In the genomic region with DNA sequence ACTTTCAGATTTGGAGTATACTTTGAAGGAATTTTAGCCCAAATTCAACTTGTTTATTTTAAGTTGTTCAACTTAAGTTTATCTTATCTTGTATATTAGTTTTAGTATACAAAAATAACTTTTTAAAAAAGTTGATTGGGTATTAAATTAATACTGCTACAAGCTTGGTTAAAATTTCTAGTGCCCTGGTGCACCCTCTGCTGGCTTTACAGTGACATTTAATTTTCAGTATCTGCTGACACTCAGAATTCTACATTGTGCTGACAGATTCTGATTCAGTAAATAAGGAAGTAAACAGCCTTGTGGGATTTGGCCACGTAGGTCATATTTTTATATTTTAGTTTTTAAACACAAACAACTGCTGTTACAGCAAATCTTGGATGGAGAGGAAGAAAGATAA, we compare ENCODE assay signal across 8 cellular contexts. TPM values are rescaled to one million over a fixed set of nuclear protein-coding genes. Genes with fewer than 3 reads are reported as not detected.
DNase-seq lines count a peak whose midpoint lies in the region; ATAC-seq and TF ChIP-seq lines count a peak whose summit lies in the region.

No MANE protein-coding gene starts in this region.

- H3K27ac ChIP-seq in H9 (ENCODE audit: insufficient read length, low read depth, low read length) (no peak overlapping the region), suprapubic skin (no peak overlapping the region)

- no peak for TF ChIP-seq POLR2A in suprapubic skin (IDR thresholded peaks at IDR 0.05)

- no peaks in the 10 kb centered on the region for H3K79me1 ChIP-seq in H9 (ENCODE audit: insufficient read depth, low read depth, low read length, poor library complexity, severe bottlenecking)

- H3T11ph ChIP-seq in H9 (ENCODE audit: low read length), result no peak overlapping the region

- no peak overlapping the region for H2BK5ac ChIP-seq in H9 (ENCODE audit: insufficient read length, low read length)

- H3K36me3 Mint-ChIP-seq in H9 (ENCODE audit: insufficient read depth in 1 of 3, low read depth in 3 of 3), result peaks cover 7 to 16% (median 10%) of the 10 kb centered on the region in 3 experiments
- no peaks in the 10 kb centered on the region for H3K36me3 Mint-ChIP-seq in activated T-cell treated with anti-CD3 and anti-CD28 coated beads, Interleukin-2, amount 50 U/mL, for 24 hours (ENCODE audit: low read depth)

- H3K4me3 ChIP-seq in fibroblast of the aortic adventitia (ENCODE audit: low read depth, low read length) (no peak overlapping the region), suprapubic skin (no peak overlapping the region)

- H3K4me2 ChIP-seq in H9 (ENCODE audit: insufficient read depth, insufficient read length, low read length), result no peak overlapping the region

- no peak overlapping the region for H3K18ac ChIP-seq in H9 (ENCODE audit: insufficient read length, low read depth, low read length)

- no peaks in the 10 kb centered on the region for H3K4me1 ChIP-seq in H9 (ENCODE audit: insufficient read depth, low read length)
- peaks cover 23% of the 10 kb centered on the region for H3K4me1 ChIP-seq in suprapubic skin

- H3K9me3 ChIP-seq in H9 (ENCODE audit: control insufficient read depth, low read depth, low read length) (peaks cover 17% of the 10 kb centered on the region), suprapubic skin (no peaks in the 10 kb centered on the region)

- H3K27ac Mint-ChIP-seq in H9, result no peak overlapping the region
- H3K27ac Mint-ChIP-seq in activated T-cell treated with anti-CD3 and anti-CD28 coated beads, Interleukin-2, amount 50 U/mL, for 24 hours, result no peak overlapping the region

- peaks cover 13% of the 10 kb centered on the region for H3K27me3 Mint-ChIP-seq in H9 (ENCODE audit: low read depth)
- H3K27me3 Mint-ChIP-seq in activated T-cell treated with anti-CD3 and anti-CD28 coated beads, Interleukin-2, amount 50 U/mL, for 24 hours, result peaks cover 63% of the 10 kb centered on the region

- no peak overlapping the region for H3K9ac ChIP-seq in H9 (ENCODE audit: extremely low read depth, insufficient read length, low read length)

- H2AK5ac ChIP-seq in H9 (ENCODE audit: insufficient read length, low read length), result no peak overlapping the region

- no peak for TF ChIP-seq EP300 in suprapubic skin (IDR thresholded peaks at IDR 0.05)

- no peak overlapping the region for H4K91ac ChIP-seq in H9 (ENCODE audit: insufficient read length, low read depth, low read length)

- H4K20me1 ChIP-seq in H9 (ENCODE audit: control insufficient read depth, insufficient read depth, insufficient read length), result no peaks in the 10 kb centered on the region

- H3K56ac ChIP-seq in H9 (ENCODE audit: insufficient read length, low read depth, low read length), result no peak overlapping the region

- H2AFZ ChIP-seq in H9 (ENCODE audit: low read length), result no peak overlapping the region

- no peak overlapping the region for H2BK120ac ChIP-seq in H9 (ENCODE audit: low read depth, low read length, poor library complexity, severe bottlenecking)

- no peak overlapping the region for H2BK15ac ChIP-seq in H9 (ENCODE audit: low read depth, low read length)

- TF ChIP-seq CTCF in H9 (conservative IDR thresholded peaks at IDR 0.05) (peak; percentile 65), fibroblast of the aortic adventitia (IDR thresholded peaks at IDR 0.05; ENCODE audit: insufficient read depth, low read length) (peak; percentile 18), suprapubic skin (IDR thresholded peaks at IDR 0.05) (peak; percentile 37 to 39)

- WGBS in H9 (ENCODE audit: extremely low coverage, insufficient read length, low lambda C conversion rate), result no CpG with 5 or more reads among the region's 1 CpG
- WGBS in suprapubic skin, result 0% methylated on average over 1 of the region's 1 CpG

- H3K9me3 Mint-ChIP-seq in H9, result peaks cover 64 to 65% of the 10 kb centered on the region in 2 experiments
- H3K9me3 Mint-ChIP-seq in activated T-cell treated with anti-CD3 and anti-CD28 coated beads, Interleukin-2, amount 50 U/mL, for 24 hours, result peaks cover 3% of the 10 kb centered on the region

- H3K23me2 ChIP-seq in H9 (ENCODE audit: insufficient read length, low read depth, low read length, poor library complexity, severe bottlenecking), result peaks cover 6% of the 10 kb centered on the region

- H3K4ac ChIP-seq in H9 (ENCODE audit: low read depth, low read length), result no peak overlapping the region

- H3K27me3 ChIP-seq in H9 (ENCODE audit: insufficient read depth, low read length), result no peaks in the 10 kb centered on the region
- no peaks in the 10 kb centered on the region for H3K27me3 ChIP-seq in suprapubic skin

- no peaks in the 10 kb centered on the region for H3K79me2 ChIP-seq in H9 (ENCODE audit: insufficient read depth, low read length)

- H2BK12ac ChIP-seq in H9 (ENCODE audit: insufficient read length, low read depth, low read length), result no peak overlapping the region

- no peak overlapping the region for H2BK20ac ChIP-seq in H9 (ENCODE audit: low read depth, low read length, poor library complexity, severe bottlenecking)

- H3K4me3 Mint-ChIP-seq in H9, result no peak overlapping the region
- no peak overlapping the region for H3K4me3 Mint-ChIP-seq in activated T-cell treated with anti-CD3 and anti-CD28 coated beads, Interleukin-2, amount 50 U/mL, for 24 hours

- H3K14ac ChIP-seq in H9 (ENCODE audit: insufficient read depth, low read length), result no peak overlapping the region

- H3K4me1 Mint-ChIP-seq in H9, result peaks cover 5 to 9% of the 10 kb centered on the region in 2 experiments
- peaks cover 9% of the 10 kb centered on the region for H3K4me1 Mint-ChIP-seq in activated T-cell treated with anti-CD3 and anti-CD28 coated beads, Interleukin-2, amount 50 U/mL, for 24 hours (ENCODE audit: low read depth)

- DNase-seq in Ammon's horn (ENCODE audit: low spot score) (peak; percentile 54), H9 (no peak), fibroblast of the aortic adventitia (ENCODE audit: low read depth) (peak; percentile 4), suprapubic skin (ENCODE audit: low spot score in 2 of 2) (no peak), UCSD-AML1 (lab: John Stamatoyannopoulos, UW; ENCODE audit: unreplicated experiment) (no peak)
- DNase-seq in activated T-cell treated with anti-CD3 and anti-CD28 coated beads, Interleukin-2, amount 50 U/mL, for 24 hours, result no peak

- no peak overlapping the region for H3K23ac ChIP-seq in H9 (ENCODE audit: insufficient read length, low read depth, low read length)

- H4K5ac ChIP-seq in H9 (ENCODE audit: insufficient read length, low read depth, low read length), result no peak overlapping the region

- ATAC-seq in SK-N-SH treated with all-trans-retinoic acid at 6 μM for 48 hours (peak; percentile 23; the same call in 1 of the 3 replicates), HG03342 (IDR thresholded peaks at IDR 0.05; ENCODE audit: unreplicated experiment) (no peak)

- no peak overlapping the region for H4K8ac ChIP-seq in H9 (replicated peaks; ENCODE audit: insufficient read length, low read depth, low read length)

- no peaks in the 10 kb centered on the region for H3K36me3 ChIP-seq in suprapubic skin

TF ChIP-seq in SK-N-SH treated with all-trans-retinoic acid at 6 μM for 48 hours, 23 proteins besides CTCF, POLR2A, EP300 and RAD21:
- no peak for TF ChIP-seq ZNF565 (CRISPR knock-in tag; conservative IDR thresholded peaks at IDR 0.05; ENCODE audit: low read depth)
- TF ChIP-seq ZC3H10 (CRISPR knock-in tag; IDR thresholded peaks at IDR 0.05), result no peak

RNA-seq across cellular contexts. Expression of a gene that starts 2.9 kb away (rescaled TPM):
- 7.7 and 8.1 TPM in 2 replicates for total RNA-seq in H9 (2021)
- total RNA-seq in fibroblast of the aortic adventitia (ENCODE audit: low replicate concordance), result 0.09 and 1.4 TPM in 2 replicates
- total RNA-seq in suprapubic skin, result 10 to 100 TPM in 1 of 4 donors, 1 to 10 TPM in 3; 5.6 to 10.9 (median 7.5) TPM

Comparison
In these comparisons a context has a peak if more than half of its experiments do, and no peak if none do; other contexts are left out.
1. DNase-seq: peak in Ammon's horn (single experiment) and fibroblast of the aortic adventitia (single experiment); none in H9 (single experiment), suprapubic skin (0 of 2), UCSD-AML1 (single experiment) and activated T-cell treated with anti-CD3 and anti-CD28 coated beads, Interleukin-2, amount 50 U/mL, for 24 hours (single experiment).
2. Peak in every context shown above with its lines, with median percentiles within 50 percentile points of each other: CTCF ChIP-seq.